23 cellular contexts compared by ENCODE assay signal in the genomic region with DNA sequence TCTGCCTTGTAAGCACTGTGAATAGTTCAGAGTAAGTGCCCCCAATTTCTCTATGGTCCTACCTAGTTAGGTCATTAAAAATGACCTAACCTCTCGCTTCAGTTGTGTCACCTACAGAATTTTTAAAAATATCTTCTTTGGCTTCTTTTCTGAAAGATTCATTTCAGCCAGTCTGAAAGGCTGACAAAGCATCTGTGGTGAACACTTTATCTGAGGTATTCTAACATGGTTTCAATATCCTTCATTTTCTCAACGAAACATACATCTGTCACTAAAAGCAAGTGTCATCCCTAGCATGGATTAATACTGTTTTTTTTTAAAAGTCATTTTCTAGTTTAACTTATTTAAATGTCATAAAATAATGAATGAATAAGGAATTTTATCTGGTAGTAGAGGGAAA. TPM values are rescaled to one million over a fixed set of nuclear protein-coding genes. Genes with fewer than 3 reads are reported as not detected.
DNase-seq lines count a peak whose midpoint lies in the region; ATAC-seq, FAIRE-seq and TF ChIP-seq lines count a peak whose summit lies in the region.
"Had no signal": no experiment of that assay in that cellular context is flagged by ENCODE, and none has a peak within 500 bp of the region (broad histone marks: within the 10 kb centered on the region; RNA-seq: fewer than 3 reads in every experiment).

No MANE protein-coding gene starts in this region.

- H3K4me2 ChIP-seq in keratinocyte (ENCODE audit: control insufficient read depth, extremely low read depth, insufficient read depth, low read depth, low read length) (no peak overlapping the region), GM23338 (no peak overlapping the region)
- H3K4me2 ChIP-seq: A549 had no signal

- peaks cover 41% of the 10 kb centered on the region for H3K4me1 Mint-ChIP-seq in activated CD8-positive, alpha-beta T cell treated with anti-CD3 and anti-CD28 coated beads for 36 hours (ENCODE audit: low read depth)
- peaks cover 25% of the 10 kb centered on the region for H3K4me1 Mint-ChIP-seq in activated CD8-positive, alpha-beta T cell treated with anti-CD3 and anti-CD28 coated beads, Interleukin-2, amount 10 ng/mL, durations not matched to agents 7 days and 5 days (ENCODE audit: low read depth)
- H3K4me1 Mint-ChIP-seq in activated naive CD8-positive, alpha-beta T cell treated with anti-CD3 and anti-CD28 coated beads, Interleukin-2, amount 50 U/mL, for 24 hours: peaks cover 41% of the 10 kb centered on the region
- peaks cover 34% of the 10 kb centered on the region for H3K4me1 Mint-ChIP-seq in activated naive CD8-positive, alpha-beta T cell treated with anti-CD3 and anti-CD28 coated beads for 36 hours
- peaks cover 13% of the 10 kb centered on the region for H3K4me1 Mint-ChIP-seq in GM23338

- no peak for DNase-seq in activated CD8-positive, alpha-beta T cell treated with anti-CD3 and anti-CD28 coated beads for 36 hours
- DNase-seq in activated CD8-positive, alpha-beta T cell treated with anti-CD3 and anti-CD28 coated beads, Interleukin-2, amount 10 ng/mL, durations not matched to agents 7 days and 5 days: no peak
- DNase-seq in activated naive CD8-positive, alpha-beta T cell treated with anti-CD3 and anti-CD28 coated beads, Interleukin-2, amount 50 U/mL, for 24 hours: no peak
- no peak for DNase-seq in activated naive CD8-positive, alpha-beta T cell treated with anti-CD3 and anti-CD28 coated beads for 36 hours
- DNase-seq in keratinocyte (ENCODE audit: low read depth, low spot score) (no peak), left colon (no peak), GM23338 (ENCODE audit: low spot score) (no peak)
- DNase-seq: AML-193; CD4-positive, alpha-beta memory T cell; DMS153; DMS79; GDM1; GOT3; H7; HFFc6 had no signal

- no peak for ATAC-seq in activated CD8-positive, alpha-beta T cell treated with anti-CD3 and anti-CD28 coated beads for 36 hours
- no peak for ATAC-seq in activated CD8-positive, alpha-beta T cell treated with anti-CD3 and anti-CD28 coated beads, Interleukin-2, amount 10 ng/mL, durations not matched to agents 7 days and 5 days
- ATAC-seq in activated naive CD8-positive, alpha-beta T cell treated with anti-CD3 and anti-CD28 coated beads, Interleukin-2, amount 50 U/mL, for 24 hours: no peak
- ATAC-seq in left colon: no peak
- no peak for ATAC-seq in GM21529 (IDR thresholded peaks at IDR 0.05; ENCODE audit: unreplicated experiment)
- no peak for ATAC-seq in GM23338
- ATAC-seq: A549, HCT116 had no signal

- no peaks in the 10 kb centered on the region for H3K9me1 ChIP-seq in keratinocyte (ENCODE audit: control insufficient read depth, extremely low read depth, insufficient read depth, low read length)

- CTCF ChIA-PET in activated CD8-positive, alpha-beta T cell treated with anti-CD3 and anti-CD28 coated beads for 36 hours (lab: Charles Lee): no interaction called here
- CTCF ChIA-PET in activated CD8-positive, alpha-beta T cell treated with anti-CD3 and anti-CD28 coated beads, Interleukin-2, amount 10 ng/mL, durations not matched to agents 7 days and 5 days (lab: Charles Lee): no interaction called here

- H3K27me3 Mint-ChIP-seq in activated CD8-positive, alpha-beta T cell treated with anti-CD3 and anti-CD28 coated beads for 36 hours: no peaks in the 10 kb centered on the region
- H3K27me3 Mint-ChIP-seq in activated CD8-positive, alpha-beta T cell treated with anti-CD3 and anti-CD28 coated beads, Interleukin-2, amount 10 ng/mL, durations not matched to agents 7 days and 5 days (ENCODE audit: low read depth): no peaks in the 10 kb centered on the region
- no peaks in the 10 kb centered on the region for H3K27me3 Mint-ChIP-seq in activated naive CD8-positive, alpha-beta T cell treated with anti-CD3 and anti-CD28 coated beads, Interleukin-2, amount 50 U/mL, for 24 hours
- H3K27me3 Mint-ChIP-seq in activated naive CD8-positive, alpha-beta T cell treated with anti-CD3 and anti-CD28 coated beads for 36 hours: no peaks in the 10 kb centered on the region
- peaks cover 5% of the 10 kb centered on the region for H3K27me3 Mint-ChIP-seq in GM23338 (ENCODE audit: insufficient read depth, low read depth, poor library complexity)
- H3K27me3 Mint-ChIP-seq: CD4-positive, alpha-beta memory T cell had no signal

- no peak overlapping the region for H3K4me3 Mint-ChIP-seq in activated CD8-positive, alpha-beta T cell treated with anti-CD3 and anti-CD28 coated beads for 36 hours
- no peak overlapping the region for H3K4me3 Mint-ChIP-seq in activated CD8-positive, alpha-beta T cell treated with anti-CD3 and anti-CD28 coated beads, Interleukin-2, amount 10 ng/mL, durations not matched to agents 7 days and 5 days
- no peak overlapping the region for H3K4me3 Mint-ChIP-seq in activated naive CD8-positive, alpha-beta T cell treated with anti-CD3 and anti-CD28 coated beads, Interleukin-2, amount 50 U/mL, for 24 hours
- no peak overlapping the region for H3K4me3 Mint-ChIP-seq in activated naive CD8-positive, alpha-beta T cell treated with anti-CD3 and anti-CD28 coated beads for 36 hours
- H3K4me3 Mint-ChIP-seq in GM23338: no peak overlapping the region
- H3K4me3 Mint-ChIP-seq: CD4-positive, alpha-beta memory T cell; HFFc6 had no signal

- H3F3A ChIP-seq in GM23338 (replicated peaks; ENCODE audit: low read depth): no peaks in the 10 kb centered on the region

- H3K27ac Mint-ChIP-seq in activated CD8-positive, alpha-beta T cell treated with anti-CD3 and anti-CD28 coated beads for 36 hours: peak overlapping the region; percentile 32
- no peak overlapping the region for H3K27ac Mint-ChIP-seq in activated CD8-positive, alpha-beta T cell treated with anti-CD3 and anti-CD28 coated beads, Interleukin-2, amount 10 ng/mL, durations not matched to agents 7 days and 5 days
- H3K27ac Mint-ChIP-seq in activated naive CD8-positive, alpha-beta T cell treated with anti-CD3 and anti-CD28 coated beads, Interleukin-2, amount 50 U/mL, for 24 hours: peak overlapping the region; percentile 18
- no peak overlapping the region for H3K27ac Mint-ChIP-seq in activated naive CD8-positive, alpha-beta T cell treated with anti-CD3 and anti-CD28 coated beads for 36 hours
- H3K27ac Mint-ChIP-seq in GM23338: no peak overlapping the region
- H3K27ac Mint-ChIP-seq: HFFc6 had no signal

- H3K9me3 Mint-ChIP-seq in activated CD8-positive, alpha-beta T cell treated with anti-CD3 and anti-CD28 coated beads for 36 hours: no peaks in the 10 kb centered on the region
- H3K9me3 Mint-ChIP-seq in activated CD8-positive, alpha-beta T cell treated with anti-CD3 and anti-CD28 coated beads, Interleukin-2, amount 10 ng/mL, durations not matched to agents 7 days and 5 days (ENCODE audit: insufficient read depth): no peaks in the 10 kb centered on the region
- H3K9me3 Mint-ChIP-seq in activated naive CD8-positive, alpha-beta T cell treated with anti-CD3 and anti-CD28 coated beads, Interleukin-2, amount 50 U/mL, for 24 hours: no peaks in the 10 kb centered on the region
- no peaks in the 10 kb centered on the region for H3K9me3 Mint-ChIP-seq in activated naive CD8-positive, alpha-beta T cell treated with anti-CD3 and anti-CD28 coated beads for 36 hours
- H3K9me3 Mint-ChIP-seq in GM23338: 0 out of 3 replicates have a peak, but pooled peaks cover 4% of the 10 kb centered on the region
- H3K9me3 Mint-ChIP-seq: HFFc6 had no signal

- H3K4me3 ChIP-seq in keratinocyte (ENCODE audit: control insufficient read depth in 2 of 3, extremely low read depth in 1 of 3, insufficient read depth in 2 of 3, low read depth in 1 of 3, low read length in 3 of 3) (no peak overlapping the region), GM23338 (no peak overlapping the region)
- H3K4me3 ChIP-seq: A549 had no signal

- H3K27me3 ChIP-seq in keratinocyte (ENCODE audit: control insufficient read depth, extremely low read depth, insufficient read depth, low read length) (no peaks in the 10 kb centered on the region), GM23338 (ENCODE audit: insufficient read depth) (no peaks in the 10 kb centered on the region)

- H3K79me2 ChIP-seq in keratinocyte (ENCODE audit: control insufficient read depth, insufficient read depth, low read length) (peaks cover 84% of the 10 kb centered on the region), GM23338 (replicated peaks; ENCODE audit: insufficient read depth) (peaks cover 87% of the 10 kb centered on the region)

- intact Hi-C loops in activated CD8-positive, alpha-beta T cell treated with anti-CD3 and anti-CD28 coated beads for 36 hours (cut with micrococcal nuclease): no loop called here
- intact Hi-C loops in left colon (cut with DNase I, micrococcal nuclease): no loop called here

- H4K20me1 ChIP-seq in keratinocyte (ENCODE audit: control insufficient read depth, extremely low read depth, insufficient read depth, low read length) (peaks cover 9% of the 10 kb centered on the region), GM23338 (replicated peaks; ENCODE audit: insufficient read depth) (peaks cover 63% of the 10 kb centered on the region)

- H3K36me3 ChIP-seq in keratinocyte (ENCODE audit: control insufficient read depth in 2 of 2, extremely low read depth in 1 of 2, insufficient read depth in 2 of 2, low read length in 2 of 2) (peaks cover 18 to 23% of the 10 kb centered on the region in 2 experiments), GM23338 (ENCODE audit: insufficient read depth) (peaks cover 49% of the 10 kb centered on the region)

- peaks cover 40% of the 10 kb centered on the region for H3K36me3 Mint-ChIP-seq in activated CD8-positive, alpha-beta T cell treated with anti-CD3 and anti-CD28 coated beads for 36 hours (ENCODE audit: low read depth)
- peaks cover 49% of the 10 kb centered on the region for H3K36me3 Mint-ChIP-seq in activated CD8-positive, alpha-beta T cell treated with anti-CD3 and anti-CD28 coated beads, Interleukin-2, amount 10 ng/mL, durations not matched to agents 7 days and 5 days (ENCODE audit: low read depth)
- peaks cover 60% of the 10 kb centered on the region for H3K36me3 Mint-ChIP-seq in activated naive CD8-positive, alpha-beta T cell treated with anti-CD3 and anti-CD28 coated beads, Interleukin-2, amount 50 U/mL, for 24 hours (ENCODE audit: low read depth)
- H3K36me3 Mint-ChIP-seq in activated naive CD8-positive, alpha-beta T cell treated with anti-CD3 and anti-CD28 coated beads for 36 hours: peaks cover 18% of the 10 kb centered on the region
- peaks cover 56% of the 10 kb centered on the region for H3K36me3 Mint-ChIP-seq in GM23338 (ENCODE audit: low read depth)

- no peak for FAIRE-seq in keratinocyte (lab: Jason Lieb, UNC)
- FAIRE-seq: A549, GM12892, GM18507, HTR-8/SVneo had no signal

- H3K9me2 ChIP-seq in GM23338 (ENCODE audit: insufficient read depth): no peaks in the 10 kb centered on the region

- no peak overlapping the region for H3K9ac ChIP-seq in keratinocyte (ENCODE audit: control insufficient read depth, extremely low read depth, insufficient read depth, low read length)

- POLR2A ChIA-PET in activated CD8-positive, alpha-beta T cell treated with anti-CD3 and anti-CD28 coated beads for 36 hours (lab: Charles Lee): no interaction called here
- POLR2A ChIA-PET in activated CD8-positive, alpha-beta T cell treated with anti-CD3 and anti-CD28 coated beads, Interleukin-2, amount 10 ng/mL, durations not matched to agents 7 days and 5 days (lab: Charles Lee): no interaction called here

- no peak for TF ChIP-seq CTCF in activated CD8-positive, alpha-beta T cell treated with anti-CD3 and anti-CD28 coated beads for 36 hours (IDR thresholded peaks at IDR 0.05)
- TF ChIP-seq CTCF in keratinocyte (optimal IDR thresholded peaks at IDR 0.05 in 1 of 3, IDR thresholded peaks at IDR 0.05 in 1 of 3, conservative IDR thresholded peaks at IDR 0.05 in 1 of 3; ENCODE audit: extremely low read depth in 1 of 3, insufficient read depth in 2 of 3, low read length in 3 of 3) (no peak), GM23338 (conservative IDR thresholded peaks at IDR 0.05; ENCODE audit: low read depth in 2 of 2) (no peak)

- H3K9me3 ChIP-seq in keratinocyte (ENCODE audit: control insufficient read depth, low read depth, low read length): no peaks in the 10 kb centered on the region
- H3K9me3 ChIP-seq: A549 had no signal

- dilution Hi-C loops in keratinocyte (cut with MboI; ENCODE audit: extremely low pct_ligation_motif_present, low sequenced_read_pairs): no loop called here

- peaks cover 11% of the 10 kb centered on the region for H3K4me1 ChIP-seq in keratinocyte (ENCODE audit: control insufficient read depth, extremely low read depth, insufficient read depth, low read length)
- H3K4me1 ChIP-seq in GM23338 (ENCODE audit: insufficient read depth): 0 out of 2 replicates have a peak, but pooled peaks cover 14% of the 10 kb centered on the region

- H3K27ac ChIP-seq in keratinocyte (ENCODE audit: control insufficient read depth, insufficient read depth, low read length) (peak overlapping the region; percentile 27), GM23338 (ENCODE audit: low read depth) (no peak overlapping the region)
- H3K27ac ChIP-seq: 22Rv1, A549, C4-2B had no signal

- no peak overlapping the region for H2AFZ ChIP-seq in keratinocyte (ENCODE audit: control insufficient read depth, low read length)
- no peak overlapping the region for H2AFZ ChIP-seq in GM23338

RNA-seq across cellular contexts. Expression of a gene that starts 5.1 kb away (rescaled TPM):
- total RNA-seq in activated CD8-positive, alpha-beta T cell treated with anti-CD3 and anti-CD28 coated beads for 36 hours: 10 to 100 TPM; 66.6 to 75.4 TPM
- 10 to 100 TPM; 50.6 to 53.0 TPM for total RNA-seq in activated CD8-positive, alpha-beta T cell treated with anti-CD3 and anti-CD28 coated beads, Interleukin-2, amount 10 ng/mL, durations not matched to agents 7 days and 5 days
- total RNA-seq in activated naive CD8-positive, alpha-beta T cell treated with anti-CD3 and anti-CD28 coated beads for 36 hours: 10 to 100 TPM; 84.6 to 88.1 TPM
- polyA plus RNA-seq in keratinocyte: 57.2 to 99.4 TPM (median 78.0 TPM) in 3 replicates
- 54.8 TPM for polyA plus RNA-seq in keratinocyte (2011; ENCODE audit: low read depth)
- polyA plus RNA-seq in keratinocyte (2011; cell fraction: cytosol; rRNA removed): 52.2 and 67.8 TPM in 2 replicates
- 56.3 and 100 TPM in 2 replicates for polyA plus RNA-seq in keratinocyte (2011; cell fraction: nucleus; rRNA removed)
- 64.9 and 71.9 TPM in 2 replicates for polyA plus RNA-seq in keratinocyte (2012; ENCODE audit: low replicate concordance)
- 4.3 to 21.9 TPM (median 14.2 TPM) in 3 replicates for polyA minus RNA-seq in keratinocyte
- 26.7 TPM for polyA minus RNA-seq in keratinocyte (2011; cell fraction: cytosol; rRNA and poly(A)+ RNA removed)
- 16.5 and 22.0 TPM in 2 replicates for polyA minus RNA-seq in keratinocyte (2011; cell fraction: nucleus; rRNA and poly(A)+ RNA removed)
- 10 to 100 TPM; 33.1 to 34.1 TPM for total RNA-seq in left colon
- 71.7 and 80.2 TPM in 2 replicates for total RNA-seq in GM23338 (2014; rRNA removed; shearing (Covaris generic))
- 117 and 130 TPM in 2 replicates for polyA plus RNA-seq in GM23338 (2016; fragmentation: Nextera tagmentation; extraction: Ambion mirVana)

RNA-seq across cellular contexts. Expression of a gene that starts 5.4 kb away (rescaled TPM):
- 1 to 10 TPM; 4.6 TPM for total RNA-seq in activated CD8-positive, alpha-beta T cell treated with anti-CD3 and anti-CD28 coated beads for 36 hours
- 1 to 10 TPM; 4.8 to 5.7 TPM for total RNA-seq in activated CD8-positive, alpha-beta T cell treated with anti-CD3 and anti-CD28 coated beads, Interleukin-2, amount 10 ng/mL, durations not matched to agents 7 days and 5 days
- 1 to 10 TPM; 7.8 TPM for total RNA-seq in activated naive CD8-positive, alpha-beta T cell treated with anti-CD3 and anti-CD28 coated beads for 36 hours
- polyA plus RNA-seq in keratinocyte (4.0 to 5.8 TPM (median 4.5 TPM) in 3 replicates), GM23338 (2016; fragmentation: Nextera tagmentation; extraction: Ambion mirVana) (2.2 and 3.1 TPM in 2 replicates)
- polyA plus RNA-seq in keratinocyte (2011; ENCODE audit: low read depth): 1.1 TPM
- polyA plus RNA-seq in keratinocyte (2011; cell fraction: cytosol; rRNA removed): 3.1 and 3.4 TPM in 2 replicates
- polyA plus RNA-seq in keratinocyte (2011; cell fraction: nucleus; rRNA removed): 4.7 and 5.6 TPM in 2 replicates
- polyA plus RNA-seq in keratinocyte (2012; ENCODE audit: low replicate concordance): 2.8 and 5.2 TPM in 2 replicates
- 6.3 to 10.3 TPM (median 7.0 TPM) in 3 replicates for polyA minus RNA-seq in keratinocyte
- 8.2 TPM for polyA minus RNA-seq in keratinocyte (2011; cell fraction: cytosol; rRNA and poly(A)+ RNA removed)
- polyA minus RNA-seq in keratinocyte (2011; cell fraction: nucleus; rRNA and poly(A)+ RNA removed): 7.5 and 8.1 TPM in 2 replicates
- 1 to 10 TPM; 3.7 to 4.0 TPM for total RNA-seq in left colon
- 9.1 and 9.4 TPM in 2 replicates for total RNA-seq in GM23338 (2014; rRNA removed; shearing (Covaris generic))

RNA-seq across cellular contexts. Expression of a gene that starts 22.0 kb away (rescaled TPM):
- 10 to 100 TPM; 58.9 to 60.0 TPM for total RNA-seq in activated CD8-positive, alpha-beta T cell treated with anti-CD3 and anti-CD28 coated beads for 36 hours
- total RNA-seq in activated CD8-positive, alpha-beta T cell treated with anti-CD3 and anti-CD28 coated beads, Interleukin-2, amount 10 ng/mL, durations not matched to agents 7 days and 5 days: 10 to 100 TPM; 62.5 to 67.6 TPM
- total RNA-seq in activated naive CD8-positive, alpha-beta T cell treated with anti-CD3 and anti-CD28 coated beads for 36 hours: 10 to 100 TPM; 73.0 to 80.7 TPM
- polyA plus RNA-seq in keratinocyte: 21.6 to 31.3 TPM (median 29.3 TPM) in 3 replicates
- polyA plus RNA-seq in keratinocyte (2011; ENCODE audit: low read depth): 29.4 TPM
- 18.1 and 33.5 TPM in 2 replicates for polyA plus RNA-seq in keratinocyte (2011; cell fraction: cytosol; rRNA removed)
- polyA plus RNA-seq in keratinocyte (2011; cell fraction: nucleus; rRNA removed): 59.4 and 69.7 TPM in 2 replicates
- 34.7 and 35.3 TPM in 2 replicates for polyA plus RNA-seq in keratinocyte (2012; ENCODE audit: low replicate concordance)
- 31.1 to 61.9 TPM (median 31.2 TPM) in 3 replicates for polyA minus RNA-seq in keratinocyte
- polyA minus RNA-seq in keratinocyte (2011; cell fraction: cytosol; rRNA and poly(A)+ RNA removed): 16.7 TPM
- 31.7 and 73.8 TPM in 2 replicates for polyA minus RNA-seq in keratinocyte (2011; cell fraction: nucleus; rRNA and poly(A)+ RNA removed)
- 10 to 100 TPM; 52.5 to 54.2 TPM for total RNA-seq in left colon
- total RNA-seq in GM23338 (2014; rRNA removed; shearing (Covaris generic)): 95.0 and 98.0 TPM in 2 replicates
- polyA plus RNA-seq in GM23338 (2016; fragmentation: Nextera tagmentation; extraction: Ambion mirVana): 83.9 and 106 TPM in 2 replicates

Comparison
In these comparisons a context has a peak if more than half of its experiments do, and no peak if none do; other contexts are left out.
1. H3K27ac Mint-ChIP-seq: peak in activated CD8-positive, alpha-beta T cell treated with anti-CD3 and anti-CD28 coated beads for 36 hours (single experiment) and activated naive CD8-positive, alpha-beta T cell treated with anti-CD3 and anti-CD28 coated beads, Interleukin-2, amount 50 U/mL, for 24 hours (single experiment); none in activated CD8-positive, alpha-beta T cell treated with anti-CD3 and anti-CD28 coated beads, Interleukin-2, amount 10 ng/mL, durations not matched to agents 7 days and 5 days (single experiment), activated naive CD8-positive, alpha-beta T cell treated with anti-CD3 and anti-CD28 coated beads for 36 hours (single experiment) and GM23338 (single experiment).